Comparison of ENCODE assay signal across 14 cellular contexts in genomic region chr16:80725566-80726162, GRCh38.
"Had no signal": no experiment of that assay in that cellular context is flagged by ENCODE, and none has a peak within 500 bp of the region (broad histone marks: within the 10 kb centered on the region; RNA-seq: fewer than 3 reads in every experiment).

No MANE protein-coding gene starts in this region.

- ATAC-seq: heart left ventricle, psoas muscle had no signal

- DNase-seq: activated CD4-positive, alpha-beta T cell treated with anti-CD3 and anti-CD28 coated beads for 4 hours; activated naive CD4-positive, alpha-beta T cell treated with Interleukin-2 at 50 U/mL for 16 hours; cerebellar nuclear complex; dorsolateral prefrontal cortex; heart left ventricle; left ventricle myocardium inferior; mesenchymal stem cell; psoas muscle; SK-N-SH; stimulated activated CD4-positive, alpha-beta T cell treated with anti-CD3 and anti-CD28 coated beads, Interleukin-4, amount 100 ng/mL, for 4 hours; T-helper 1 cell had no signal

- H3K36me3 ChIP-seq: heart left ventricle, left ventricle myocardium inferior, thyroid gland had no signal

- H3K27ac ChIP-seq: dorsolateral prefrontal cortex, heart left ventricle, left ventricle myocardium inferior, psoas muscle, skin epidermis, thyroid gland had no signal

- H3K27me3 ChIP-seq: dorsolateral prefrontal cortex, heart left ventricle, thyroid gland had no signal

- H3K9me3 ChIP-seq: psoas muscle, SK-N-SH, thyroid gland had no signal

- H3K4me3 Mint-ChIP-seq: activated T-helper 1 cell treated with anti-CD3 and anti-CD28 coated beads, Interleukin-12 subunit alpha, Interleukin-12 subunit beta, Interleukin-2, Interleukin-4 antibody, amounts not matched to agents 30 ng/mL and 10 ng/mL and 1 ng/mL, durations not matched to agents 14 hours and 24 hours and 36 hours had no signal

- H3K27ac Mint-ChIP-seq: activated T-helper 1 cell treated with anti-CD3 and anti-CD28 coated beads, Interleukin-12 subunit alpha, Interleukin-12 subunit beta, Interleukin-2, Interleukin-4 antibody, amounts not matched to agents 30 ng/mL and 10 ng/mL and 1 ng/mL, durations not matched to agents 14 hours and 24 hours and 36 hours had no signal

- H3K4me3 ChIP-seq: dorsolateral prefrontal cortex, heart left ventricle, left ventricle myocardium inferior, psoas muscle, skin epidermis, thyroid gland had no signal

- H3K4me1 ChIP-seq: heart left ventricle, left ventricle myocardium inferior, psoas muscle, thyroid gland had no signal
